Comparison of ENCODE assay signal across 8 cellular contexts in genomic region chr6:34912715-34913464, GRCh38. TPM values are rescaled to one million over a fixed set of nuclear protein-coding genes. Genes with fewer than 3 reads are reported as not detected.
DNase-seq lines count a peak whose midpoint lies in the region; ATAC-seq and TF ChIP-seq lines count a peak whose summit lies in the region.

No MANE protein-coding gene starts in this region.

- H3K27ac Mint-ChIP-seq in activated CD4-positive, alpha-beta T cell treated with anti-CD3 and anti-CD28 coated beads, Interleukin-2, amount 10 ng/mL, durations not matched to agents 24 days and 14 days = peak overlapping the region; percentile 87

- H3K4me1 Mint-ChIP-seq in activated CD4-positive, alpha-beta T cell treated with anti-CD3 and anti-CD28 coated beads, Interleukin-2, amount 10 ng/mL, durations not matched to agents 24 days and 14 days = peaks cover 35% of the 10 kb centered on the region

- peaks cover 5% of the 10 kb centered on the region for H3K36me3 Mint-ChIP-seq in activated CD4-positive, alpha-beta T cell treated with anti-CD3 and anti-CD28 coated beads, Interleukin-2, amount 10 ng/mL, durations not matched to agents 24 days and 14 days (ENCODE audit: low read depth)

- H3K4me3 Mint-ChIP-seq in activated CD4-positive, alpha-beta T cell treated with anti-CD3 and anti-CD28 coated beads, Interleukin-2, amount 10 ng/mL, durations not matched to agents 24 days and 14 days = peak overlapping the region; percentile 64

- no peak for TF ChIP-seq CTCF in GM13976 (IDR thresholded peaks at IDR 0.05; ENCODE audit: borderline replicate concordance, control extremely low read depth, extremely low read depth, insufficient read depth, missing control alignments)

- intact Hi-C loops in activated CD4-positive, alpha-beta T cell treated with anti-CD3 and anti-CD28 coated beads, Interleukin-2, amount 10 ng/mL, durations not matched to agents 24 days and 14 days (cut with micrococcal nuclease) = loop anchor here (1.0 to 10.0 kb wide), 2 partner anchors 25 to 312 kb away; partner anchors contain the start of gene TAF11

- no peaks in the 10 kb centered on the region for H3K9me3 Mint-ChIP-seq in activated CD4-positive, alpha-beta T cell treated with anti-CD3 and anti-CD28 coated beads, Interleukin-2, amount 10 ng/mL, durations not matched to agents 24 days and 14 days

- peaks cover 45% of the 10 kb centered on the region for H3K27me3 Mint-ChIP-seq in activated CD4-positive, alpha-beta T cell treated with anti-CD3 and anti-CD28 coated beads, Interleukin-2, amount 10 ng/mL, durations not matched to agents 24 days and 14 days

- DNase-seq in GM13976 (ENCODE audit: low spot score) = peak; percentile 41
- DNase-seq in activated CD4-positive, alpha-beta T cell treated with anti-CD3 and anti-CD28 coated beads, Interleukin-2, amount 10 ng/mL, durations not matched to agents 24 days and 14 days = peak; percentile 85
- peak; percentile 81 for DNase-seq in kidney glomerular epithelial cell (lab: John Stamatoyannopoulos, UW)
- DNase-seq in medulla oblongata (ENCODE audit: extremely low spot score) = no peak
- DNase-seq in NCI-H2196 treated with DMSO at 0.1 percent for 48 hours (lab: John Stamatoyannopoulos, UW; ENCODE audit: unreplicated experiment) = no peak
- DNase-seq in NCI-H526 treated with DMSO at 0.1 percent for 48 hours (lab: John Stamatoyannopoulos, UW) = no peak
- DNase-seq in NCI-H748 (lab: John Stamatoyannopoulos, UW; ENCODE audit: unreplicated experiment) = no peak

- ATAC-seq in HG03060 (IDR thresholded peaks at IDR 0.05; ENCODE audit: low read depth, unreplicated experiment) = peak; percentile 72

- in situ Hi-C loops in GM13976 (cut with MboI; ENCODE audit: low sequenced_read_pairs, unreplicated experiment) = no loop called here

RNA-seq across cellular contexts. Expression of gene ANKS1A, which starts 23.8 kb away (rescaled TPM):
- 7.3 and 8.4 TPM in 2 replicates for total RNA-seq in activated CD4-positive, alpha-beta T cell treated with anti-CD3 and anti-CD28 coated beads, Interleukin-2, amount 10 ng/mL, durations not matched to agents 24 days and 14 days

RNA-seq across cellular contexts. Expression of gene TAF11, which starts 25.0 kb away (rescaled TPM):
- total RNA-seq in activated CD4-positive, alpha-beta T cell treated with anti-CD3 and anti-CD28 coated beads, Interleukin-2, amount 10 ng/mL, durations not matched to agents 24 days and 14 days = 37.3 and 40.3 TPM in 2 replicates

Comparison
In these comparisons a context has a peak if more than half of its experiments do, and no peak if none do; other contexts are left out.
1. DNase-seq: peak in GM13976 (single experiment), activated CD4-positive, alpha-beta T cell treated with anti-CD3 and anti-CD28 coated beads, Interleukin-2, amount 10 ng/mL, durations not matched to agents 24 days and 14 days (single experiment) and kidney glomerular epithelial cell (single experiment); none in medulla oblongata (single experiment), NCI-H2196 treated with DMSO at 0.1 percent for 48 hours (single experiment), NCI-H526 treated with DMSO at 0.1 percent for 48 hours (single experiment) and NCI-H748 (single experiment).